13 cellular contexts compared by ENCODE assay signal in the genomic region with DNA sequence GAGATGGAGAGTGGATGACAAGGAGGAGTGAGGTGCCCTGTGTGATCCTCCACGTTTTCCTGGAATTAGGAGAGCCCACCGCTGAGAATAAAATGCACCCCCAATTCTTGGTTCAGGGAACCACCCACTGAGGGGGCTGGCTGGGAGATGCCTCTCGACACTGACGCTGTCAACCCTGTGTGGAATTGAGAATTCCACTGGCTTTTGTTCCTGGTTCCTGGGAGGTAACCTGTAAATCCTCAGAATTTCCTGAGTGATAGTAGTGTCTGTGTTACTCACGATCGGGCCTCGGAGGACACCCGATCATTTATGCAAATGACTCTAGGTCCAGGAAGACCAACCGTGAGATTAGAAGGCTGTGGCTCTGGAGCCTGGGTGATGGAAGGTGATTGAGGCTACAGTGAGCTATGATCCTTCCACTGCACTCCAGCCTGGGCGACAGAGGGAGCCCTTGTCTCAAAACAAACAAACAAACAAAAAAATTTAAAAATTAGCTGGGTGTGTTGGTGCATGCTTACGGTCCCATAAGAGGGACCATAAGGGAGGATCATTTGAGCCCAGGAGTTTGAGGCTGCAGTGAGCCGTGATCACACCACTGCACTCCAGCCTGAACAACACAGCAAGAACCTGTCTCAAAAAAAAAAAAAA. TPM values are rescaled to one million over a fixed set of nuclear protein-coding genes. Genes with fewer than 3 reads are reported as not detected.
DNase-seq lines count a peak whose midpoint lies in the region; ATAC-seq and TF ChIP-seq lines count a peak whose summit lies in the region.
"Had no signal": no experiment of that assay in that cellular context is flagged by ENCODE, and none has a peak within 500 bp of the region (broad histone marks: within the 10 kb centered on the region; RNA-seq: fewer than 3 reads in every experiment).

No MANE protein-coding gene starts in this region.

- POLR2A ChIA-PET in HEK293 (lab: Yijun Ruan, JAX): interaction anchor here (0.6 to 1.1 kb wide), 3 partner anchors 12 to 16 kb away, joined by 3 to 6 read pairs (median 5); a partner anchor contains a TSS

- in situ Hi-C loops in astrocyte of the spinal cord (cut with HindIII; ENCODE audit: low sequenced_read_pairs): no loop called here

- H3K4me1 ChIP-seq in HEK293 (ENCODE audit: control insufficient read depth, insufficient read depth, low read length): peaks cover 12% of the 10 kb centered on the region

- no peak overlapping the region for H3K27ac ChIP-seq in C4-2B
- H3K27ac ChIP-seq in HEK293 (ENCODE audit: extremely low read depth, low read depth, low read length): no peak overlapping the region
- H3K27ac ChIP-seq: gastroesophageal sphincter had no signal

- TF ChIP-seq CTCF in C4-2B (conservative IDR thresholded peaks at IDR 0.05): peak; percentile 71
- TF ChIP-seq CTCF in HEK293 (tag by site-specific recombination; IDR thresholded peaks at IDR 0.05): no peak; the same call in 1 of the 2 replicates
- peak; percentile 48 for TF ChIP-seq CTCF in astrocyte of the spinal cord (IDR thresholded peaks at IDR 0.05; ENCODE audit: low read depth, low read length)

- H3K36me3 ChIP-seq in HEK293 (ENCODE audit: control insufficient read depth in 2 of 2, insufficient read depth in 1 of 2, low read length in 2 of 2): no peaks in the 10 kb centered on the region
- H3K36me3 ChIP-seq: gastroesophageal sphincter had no signal

- DNase-seq in astrocyte of the spinal cord (ENCODE audit: low read depth, low spot score) (no peak), left lobe of liver (ENCODE audit: low spot score) (no peak), COLO668 (lab: John Stamatoyannopoulos, UW; ENCODE audit: unreplicated experiment) (no peak), NCI-H2196 treated with DMSO at 0.1 percent for 48 hours (lab: John Stamatoyannopoulos, UW; ENCODE audit: unreplicated experiment) (no peak), GM03348 (ENCODE audit: low spot score) (no peak)
- DNase-seq in activated naive CD4-positive, alpha-beta T cell (lab: John Stamatoyannopoulos, UW): no peak
- DNase-seq: activated B cell treated with CpG ODN at 0.5 μM for 24 hours; CD4-positive, CD25-positive, alpha-beta regulatory T cell; NCI-H187 treated with DMSO at 0.1 percent for 48 hours had no signal

- CTCF ChIA-PET in HEK293 (lab: Yijun Ruan, JAX): interaction anchor here (0.6 to 1.0 kb wide), 4 partner anchors 18 to 389 kb away, joined by 3 read pairs; no protein-coding TSS in a partner anchor

- peak; percentile 66 for ATAC-seq in left lobe of liver
- ATAC-seq: activated T-helper 17 cell treated with anti-CD3 and anti-CD28 coated beads, Interleukin-2, amount 50 U/mL, for 72 hours; gastroesophageal sphincter had no signal

- H3K4me3 ChIP-seq in HEK293 (ENCODE audit: low read depth, low read length): no peak overlapping the region
- H3K4me3 ChIP-seq in astrocyte of the spinal cord (ENCODE audit: low read depth, low read length): no peak overlapping the region
- H3K4me3 ChIP-seq: gastroesophageal sphincter had no signal

- H3K9me3 ChIP-seq in HEK293 (ENCODE audit: control insufficient read depth, insufficient read depth, low read depth, low read length): no peaks in the 10 kb centered on the region
- H3K9me3 ChIP-seq: gastroesophageal sphincter had no signal

TF ChIP-seq in HEK293, 187 proteins besides CTCF, POLR2A, EP300 and RAD21:
- TF ChIP-seq ZBTB17 (tag by site-specific recombination; IDR thresholded peaks at IDR 0.05) (peak; percentile 48; the same call in 1 of the 2 replicates), ZNF600 (tag by site-specific recombination; IDR thresholded peaks at IDR 0.05) (0 out of 2 replicates have a peak, but pooled peaks have one; percentile 18), ZNF664 (tag by site-specific recombination; IDR thresholded peaks at IDR 0.05) (0 out of 2 replicates have a peak, but pooled peaks have one; percentile 36), ZNF654 (tag by site-specific recombination; IDR thresholded peaks at IDR 0.05; ENCODE audit: low read depth) (peak; percentile 27; the same call in 1 of the 2 replicates)
- TF ChIP-seq, protein P1, sequence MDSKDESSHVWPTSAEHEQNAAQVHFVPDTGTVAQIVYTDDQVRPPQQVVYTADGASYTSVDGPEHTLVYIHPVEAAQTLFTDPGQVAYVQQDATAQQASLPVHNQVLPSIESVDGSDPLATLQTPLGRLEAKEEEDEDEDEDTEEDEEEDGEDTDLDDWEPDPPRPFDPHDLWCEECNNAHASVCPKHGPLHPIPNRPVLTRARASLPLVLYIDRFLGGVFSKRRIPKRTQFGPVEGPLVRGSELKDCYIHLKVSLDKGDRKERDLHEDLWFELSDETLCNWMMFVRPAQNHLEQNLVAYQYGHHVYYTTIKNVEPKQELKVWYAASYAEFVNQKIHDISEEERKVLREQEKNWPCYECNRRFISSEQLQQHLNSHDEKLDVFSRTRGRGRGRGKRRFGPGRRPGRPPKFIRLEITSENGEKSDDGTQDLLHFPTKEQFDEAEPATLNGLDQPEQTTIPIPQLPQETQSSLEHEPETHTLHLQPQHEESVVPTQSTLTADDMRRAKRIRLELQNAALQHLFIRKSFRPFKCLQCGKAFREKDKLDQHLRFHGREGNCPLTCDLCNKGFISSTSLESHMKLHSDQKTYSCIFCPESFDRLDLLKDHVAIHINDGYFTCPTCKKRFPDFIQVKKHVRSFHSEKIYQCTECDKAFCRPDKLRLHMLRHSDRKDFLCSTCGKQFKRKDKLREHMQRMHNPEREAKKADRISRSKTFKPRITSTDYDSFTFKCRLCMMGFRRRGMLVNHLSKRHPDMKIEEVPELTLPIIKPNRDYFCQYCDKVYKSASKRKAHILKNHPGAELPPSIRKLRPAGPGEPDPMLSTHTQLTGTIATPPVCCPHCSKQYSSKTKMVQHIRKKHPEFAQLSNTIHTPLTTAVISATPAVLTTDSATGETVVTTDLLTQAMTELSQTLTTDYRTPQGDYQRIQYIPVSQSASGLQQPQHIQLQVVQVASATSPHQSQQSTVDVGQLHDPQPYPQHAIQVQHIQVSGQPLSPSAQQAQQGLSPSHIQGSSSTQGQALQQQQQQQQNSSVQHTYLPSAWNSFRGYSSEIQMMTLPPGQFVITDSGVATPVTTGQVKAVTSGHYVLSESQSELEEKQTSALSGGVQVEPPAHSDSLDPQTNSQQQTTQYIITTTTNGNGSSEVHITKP (tag by site-specific recombination; IDR thresholded peaks at IDR 0.05): no peak
- TF ChIP-seq, protein P2, sequence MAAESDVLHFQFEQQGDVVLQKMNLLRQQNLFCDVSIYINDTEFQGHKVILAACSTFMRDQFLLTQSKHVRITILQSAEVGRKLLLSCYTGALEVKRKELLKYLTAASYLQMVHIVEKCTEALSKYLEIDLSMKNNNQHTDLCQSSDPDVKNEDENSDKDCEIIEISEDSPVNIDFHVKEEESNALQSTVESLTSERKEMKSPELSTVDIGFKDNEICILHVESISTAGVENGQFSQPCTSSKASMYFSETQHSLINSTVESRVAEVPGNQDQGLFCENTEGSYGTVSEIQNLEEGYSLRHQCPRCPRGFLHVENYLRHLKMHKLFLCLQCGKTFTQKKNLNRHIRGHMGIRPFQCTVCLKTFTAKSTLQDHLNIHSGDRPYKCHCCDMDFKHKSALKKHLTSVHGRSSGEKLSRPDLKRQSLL (tag by site-specific recombination; IDR thresholded peaks at IDR 0.05): peak; percentile 98

RNA-seq across cellular contexts. Expression of a gene that starts 11.7 kb away (rescaled TPM):
- 55.0 TPM for total RNA-seq in left lobe of liver

RNA-seq across cellular contexts. Expression of a gene that starts 19.0 kb away (rescaled TPM):
- total RNA-seq in left lobe of liver: 0.93 TPM

RNA-seq across cellular contexts. Expression of a gene that starts 57.3 kb away (rescaled TPM):
- total RNA-seq in left lobe of liver: 2.6 TPM
